Comparison of ENCODE assay signal across 10 cellular contexts in the genomic region with DNA sequence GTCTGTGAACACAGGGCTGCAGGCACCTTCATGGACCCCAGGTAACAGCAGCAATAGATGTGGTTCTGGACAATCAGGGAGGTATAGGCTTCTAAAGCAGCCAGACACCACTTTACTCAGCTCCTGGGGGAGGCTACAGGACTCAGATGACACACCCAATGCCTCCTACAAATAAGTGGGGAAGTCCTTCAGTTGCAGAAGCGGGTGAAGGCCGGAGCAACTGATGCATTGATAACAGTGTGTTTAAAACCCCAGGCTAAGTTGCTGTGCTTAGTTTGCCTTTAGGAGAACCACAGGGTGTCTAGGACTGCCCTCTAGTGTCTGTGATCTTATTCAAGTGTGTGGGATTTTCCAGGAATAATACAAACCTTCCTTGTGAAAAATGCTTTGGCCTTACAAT. TPM values are rescaled to one million over a fixed set of nuclear protein-coding genes. Genes with fewer than 3 reads are reported as not detected.
DNase-seq lines count a peak whose midpoint lies in the region; ATAC-seq and TF ChIP-seq lines count a peak whose summit lies in the region.
"Had no signal": no experiment of that assay in that cellular context is flagged by ENCODE, and none has a peak within 500 bp of the region (broad histone marks: within the 10 kb centered on the region; RNA-seq: fewer than 3 reads in every experiment).

No MANE protein-coding gene starts in this region.

- H3K4me3 Mint-ChIP-seq in H9 = no peak overlapping the region
- H3K4me3 Mint-ChIP-seq: naive B cell had no signal

- DNase-seq in DMS 273 (lab: John Stamatoyannopoulos, UW; ENCODE audit: unreplicated experiment) (peak; percentile 67), H9 (no peak), RWPE2 (ENCODE audit: low spot score) (no peak), fibroblast of the conjunctiva (ENCODE audit: low read depth) (peak; percentile 62), pulmonary artery endothelial cell (ENCODE audit: low read depth, low spot score) (peak; percentile 7), NCI-H2029 treated with DMSO at 0.1 percent for 48 hours (lab: John Stamatoyannopoulos, UW) (no peak)
- DNase-seq in stimulated activated naive CD4-positive, alpha-beta T cell treated with Interleukin-2 at 50 U/mL for 16 hours (lab: John Stamatoyannopoulos, UW) = no peak
- DNase-seq: naive B cell had no signal

- no peak overlapping the region for H3K4ac ChIP-seq in H9 (ENCODE audit: low read depth, low read length)

- no peaks in the 10 kb centered on the region for H4K20me1 ChIP-seq in H9 (ENCODE audit: control insufficient read depth, insufficient read depth, insufficient read length)

- H2AFZ ChIP-seq in H9 (ENCODE audit: low read length) = no peak overlapping the region

- H4K91ac ChIP-seq in H9 (ENCODE audit: insufficient read length, low read depth, low read length) = no peak overlapping the region

- H3K79me1 ChIP-seq in H9 (ENCODE audit: insufficient read depth, low read depth, low read length, poor library complexity, severe bottlenecking) = no peaks in the 10 kb centered on the region

- no peak overlapping the region for H2BK15ac ChIP-seq in H9 (ENCODE audit: low read depth, low read length)

- no peaks in the 10 kb centered on the region for H3K23me2 ChIP-seq in H9 (ENCODE audit: insufficient read length, low read depth, low read length, poor library complexity, severe bottlenecking)

- no peak overlapping the region for H2BK5ac ChIP-seq in H9 (ENCODE audit: insufficient read length, low read length)

- H2AK5ac ChIP-seq in H9 (ENCODE audit: insufficient read length, low read length) = no peak overlapping the region

- no CpG with 5 or more reads among the region's 2 CpGs for WGBS in H9 (ENCODE audit: extremely low coverage, insufficient read length, low lambda C conversion rate)

- no peaks in the 10 kb centered on the region for H3K79me2 ChIP-seq in H9 (ENCODE audit: insufficient read depth, low read length)

- no peaks in the 10 kb centered on the region for H3K36me3 Mint-ChIP-seq in H9 (ENCODE audit: insufficient read depth in 1 of 3, low read depth in 3 of 3)

- peak; percentile 57 for TF ChIP-seq CTCF in H9 (conservative IDR thresholded peaks at IDR 0.05)
- TF ChIP-seq CTCF in RWPE2 (IDR thresholded peaks at IDR 0.05; ENCODE audit: poor library complexity, severe bottlenecking) = peak; percentile 66

- no peak overlapping the region for H2BK12ac ChIP-seq in H9 (ENCODE audit: insufficient read length, low read depth, low read length)

- H3K27me3 Mint-ChIP-seq in H9 (ENCODE audit: low read depth) = peaks cover 26% of the 10 kb centered on the region

- no peak overlapping the region for H3K14ac ChIP-seq in H9 (ENCODE audit: insufficient read depth, low read length)

- peaks cover 0 to 5% of the 10 kb centered on the region in 2 experiments; a peak in 1 of 4 replicates for H3K4me1 Mint-ChIP-seq in H9
- H3K4me1 Mint-ChIP-seq: naive B cell had no signal

- no peak overlapping the region for H2BK120ac ChIP-seq in H9 (ENCODE audit: low read depth, low read length, poor library complexity, severe bottlenecking)

- no peaks in the 10 kb centered on the region for H3K9me3 Mint-ChIP-seq in H9

- H2BK20ac ChIP-seq in H9 (ENCODE audit: low read depth, low read length, poor library complexity, severe bottlenecking) = no peak overlapping the region

- H4K5ac ChIP-seq in H9 (ENCODE audit: insufficient read length, low read depth, low read length) = no peak overlapping the region

- H3K23ac ChIP-seq in H9 (ENCODE audit: insufficient read length, low read depth, low read length) = no peak overlapping the region

- H3K9me3 ChIP-seq in H9 (ENCODE audit: control insufficient read depth, low read depth, low read length) (no peaks in the 10 kb centered on the region), RWPE2 (ENCODE audit: severe bottlenecking) (no peaks in the 10 kb centered on the region)

- H3K56ac ChIP-seq in H9 (ENCODE audit: insufficient read length, low read depth, low read length) = no peak overlapping the region

- H3K18ac ChIP-seq in H9 (ENCODE audit: insufficient read length, low read depth, low read length) = no peak overlapping the region

- H3K27ac ChIP-seq in H9 (ENCODE audit: insufficient read length, low read depth, low read length) (no peak overlapping the region), RWPE2 (ENCODE audit: poor library complexity, severe bottlenecking) (no peak overlapping the region)
- H3K27ac ChIP-seq: SK-N-MC had no signal

- H3K4me3 ChIP-seq in RWPE2 (ENCODE audit: severe bottlenecking) = no peak overlapping the region
- H3K4me3 ChIP-seq: SK-N-MC had no signal

- H4K8ac ChIP-seq in H9 (replicated peaks; ENCODE audit: insufficient read length, low read depth, low read length) = no peak overlapping the region

- ATAC-seq in RWPE2 (ENCODE audit: low read depth) (peak; percentile 58), HG03196 (IDR thresholded peaks at IDR 0.05; ENCODE audit: unreplicated experiment) (no peak)

- H3K27me3 ChIP-seq in H9 (ENCODE audit: insufficient read depth, low read length) (no peaks in the 10 kb centered on the region), RWPE2 (ENCODE audit: insufficient read depth, poor library complexity, severe bottlenecking) (peaks cover 7% of the 10 kb centered on the region)

- H3K4me1 ChIP-seq in H9 (ENCODE audit: insufficient read depth, low read length) (no peaks in the 10 kb centered on the region), RWPE2 (ENCODE audit: insufficient read depth, poor library complexity, severe bottlenecking) (no peaks in the 10 kb centered on the region)

- H3K9ac ChIP-seq in H9 (ENCODE audit: extremely low read depth, insufficient read length, low read length) = no peak overlapping the region

- H3K36me3 ChIP-seq in RWPE2 (ENCODE audit: low read depth) = no peaks in the 10 kb centered on the region

- H3K4me2 ChIP-seq in H9 (ENCODE audit: insufficient read depth, insufficient read length, low read length) = no peak overlapping the region

- H3T11ph ChIP-seq in H9 (ENCODE audit: low read length) = no peak overlapping the region

- no peak overlapping the region for H3K27ac Mint-ChIP-seq in H9
- H3K27ac Mint-ChIP-seq: naive B cell had no signal

RNA-seq across cellular contexts. Expression of a gene that starts 5.9 kb away (rescaled TPM):
- not detected in 2 replicates for total RNA-seq in H9 (2021)
- under 0.01 TPM in 1 of 2 replicates, not detected in the other for total RNA-seq in pulmonary artery endothelial cell

Comparison
In these comparisons a context has a peak if more than half of its experiments do, and no peak if none do; other contexts are left out.
1. DNase-seq: peak in DMS 273 (single experiment), fibroblast of the conjunctiva (single experiment) and pulmonary artery endothelial cell (single experiment); none in H9 (single experiment), RWPE2 (single experiment), stimulated activated naive CD4-positive, alpha-beta T cell treated with Interleukin-2 at 50 U/mL for 16 hours (single experiment) and NCI-H2029 treated with DMSO at 0.1 percent for 48 hours (single experiment).